ENCODE assay signal across 21 cellular contexts in genomic region chr1:174017231-174017970, GRCh38. TPM values are rescaled to one million over a fixed set of nuclear protein-coding genes. Genes with fewer than 3 reads are reported as not detected.
DNase-seq lines count a peak whose midpoint lies in the region; ATAC-seq, FAIRE-seq and TF ChIP-seq lines count a peak whose summit lies in the region.
"Had no signal": no experiment of that assay in that cellular context is flagged by ENCODE, and none has a peak within 500 bp of the region (broad histone marks: within the 10 kb centered on the region; RNA-seq: fewer than 3 reads in every experiment).

No MANE protein-coding gene starts in this region.

- in situ Hi-C loops in G401 (cut with HindIII; ENCODE audit: low sequenced_read_pairs) = no loop called here

- BruUV-seq in MCF 10A (replicated peaks; lab: Mats Ljungman, UMichigan) = no TSS peak

- no peaks in the 10 kb centered on the region for H3K36me3 ChIP-seq in breast epithelium
- H3K36me3 ChIP-seq: adrenal gland, transverse colon had no signal

- CTCF ChIA-PET in MCF 10A (lab: Yijun Ruan, JAX) = interaction anchor here (0.6 to 1.0 kb wide), 2 partner anchors 201 to 222 kb away, joined by 3 to 4 read pairs; no protein-coding TSS in a partner anchor

- H3K27ac Mint-ChIP-seq in MCF 10A (ENCODE audit: low read depth, unreplicated experiment) (peak overlapping the region; percentile 31), natural killer cell (peak overlapping the region in 1 of 2 donors; percentile 59)
- H3K27ac Mint-ChIP-seq: activated CD8-positive, alpha-beta T cell treated with anti-CD3 and anti-CD28 coated beads for 36 hours; stimulated activated naive B cell treated with anti-CD40 and anti-IgM and Interleukin-4, amounts not matched to agents 10 μg/mL and 1 μg/mL and 100 μg/mL, for 72 hours had no signal

- H3K27ac ChIP-seq in breast epithelium = no peak overlapping the region
- H3K27ac ChIP-seq: adrenal gland, SJSA1 had no signal

- peaks cover 0 to 8% of the 10 kb centered on the region in 2 donors for H3K4me1 ChIP-seq in breast epithelium

- ATAC-seq in GM18519 (IDR thresholded peaks at IDR 0.05; ENCODE audit: low FRiP score, unreplicated experiment) = no peak
- ATAC-seq in natural killer cell = no peak
- ATAC-seq: activated CD8-positive, alpha-beta T cell treated with anti-CD3 and anti-CD28 coated beads for 36 hours; stimulated activated naive B cell treated with anti-CD40 and anti-IgM and Interleukin-4, amounts not matched to agents 10 μg/mL and 1 μg/mL and 100 μg/mL, for 72 hours had no signal

- no peaks in the 10 kb centered on the region for H3K9me3 Mint-ChIP-seq in MCF 10A (ENCODE audit: unreplicated experiment)
- H3K9me3 Mint-ChIP-seq in natural killer cell = no peaks in the 10 kb centered on the region
- H3K9me3 Mint-ChIP-seq: activated CD8-positive, alpha-beta T cell treated with anti-CD3 and anti-CD28 coated beads for 36 hours; stimulated activated naive B cell treated with anti-CD40 and anti-IgM and Interleukin-4, amounts not matched to agents 10 μg/mL and 1 μg/mL and 100 μg/mL, for 72 hours had no signal

- H3K4me1 Mint-ChIP-seq in MCF 10A (ENCODE audit: insufficient read depth, unreplicated experiment) = peaks cover 46% of the 10 kb centered on the region
- H3K4me1 Mint-ChIP-seq in natural killer cell = peaks cover 62 to 73% of the 10 kb centered on the region in 2 donors

- FAIRE-seq in TTC549 (lab: Jason Lieb, UNC) = peak; percentile 77
- FAIRE-seq: endothelial cell of umbilical vein, GM19239, islet of Langerhans, small intestine had no signal

- no peak overlapping the region for H3K4me3 Mint-ChIP-seq in MCF 10A (ENCODE audit: unreplicated experiment)
- H3K4me3 Mint-ChIP-seq in natural killer cell = no peak overlapping the region
- H3K4me3 Mint-ChIP-seq: activated CD8-positive, alpha-beta T cell treated with anti-CD3 and anti-CD28 coated beads for 36 hours; stimulated activated naive B cell treated with anti-CD40 and anti-IgM and Interleukin-4, amounts not matched to agents 10 μg/mL and 1 μg/mL and 100 μg/mL, for 72 hours had no signal

- TF ChIP-seq POLR2A in breast epithelium (IDR thresholded peaks at IDR 0.05) = no peak

- TF ChIP-seq CTCF in MCF 10A (IDR thresholded peaks at IDR 0.05; ENCODE audit: unreplicated experiment) (no peak), breast epithelium (IDR thresholded peaks at IDR 0.05) (no peak), natural killer cell (IDR thresholded peaks at IDR 0.05) (no peak)

- H3K27me3 ChIP-seq in breast epithelium = no peaks in the 10 kb centered on the region
- H3K27me3 ChIP-seq: adrenal gland, SJSA1, transverse colon had no signal

- no peaks in the 10 kb centered on the region for H3K9me3 ChIP-seq in breast epithelium
- H3K9me3 ChIP-seq: adrenal gland, SJSA1, transverse colon had no signal

- intact Hi-C loops in MCF 10A (cut with micrococcal nuclease) = no loop called here
- intact Hi-C loops in breast epithelium (cut with DNase I; ENCODE audit: low total_unique reads) = no loop called here
- intact Hi-C loops in natural killer cell (cut with micrococcal nuclease) = no loop called here

- DNase-seq in MCF 10A (ENCODE audit: unreplicated experiment) = no peak
- no peak for DNase-seq in breast epithelium (ENCODE audit: low spot score in 2 of 2)
- peak; percentile 37 for DNase-seq in iris pigment epithelial cell (ENCODE audit: low read depth)
- DNase-seq in G401 (ENCODE audit: low spot score) = no peak
- no peak for DNase-seq in DMS53 (lab: John Stamatoyannopoulos, UW)
- DNase-seq in natural killer cell = no peak
- DNase-seq: ACHN; activated CD8-positive, alpha-beta T cell treated with anti-CD3 and anti-CD28 coated beads for 36 hours; adrenal gland; glutamatergic neuron; NCI-H1436; NCI-H2227 treated with DMSO at 0.1 percent for 48 hours; small intestine; stimulated activated naive B cell treated with anti-CD40 and anti-IgM and Interleukin-4, amounts not matched to agents 10 μg/mL and 1 μg/mL and 100 μg/mL, for 72 hours; transverse colon had no signal

- POLR2A ChIA-PET in MCF 10A (lab: Yijun Ruan, JAX) = interaction anchor here (0.7 to 3.2 kb wide), 5 partner anchors 26 to 151 kb away, joined by 3 to 19 read pairs (median 4); partner anchors contain the start of genes GAS5, RABGAP1L and ZBTB37

- peak overlapping the region in 1 of 3 donors; percentile 17 for H3K4me3 ChIP-seq in breast epithelium
- H3K4me3 ChIP-seq: adrenal gland, SJSA1, transverse colon had no signal

- H3K36me3 Mint-ChIP-seq in MCF 10A (ENCODE audit: insufficient read depth, unreplicated experiment) (peaks cover 22% of the 10 kb centered on the region), natural killer cell (no peaks in the 10 kb centered on the region)

- H3K27me3 Mint-ChIP-seq in MCF 10A (ENCODE audit: insufficient read depth, unreplicated experiment) = no peaks in the 10 kb centered on the region
- no peaks in the 10 kb centered on the region for H3K27me3 Mint-ChIP-seq in natural killer cell (ENCODE audit: low read depth in 2 of 2)
- H3K27me3 Mint-ChIP-seq: activated CD8-positive, alpha-beta T cell treated with anti-CD3 and anti-CD28 coated beads for 36 hours; stimulated activated naive B cell treated with anti-CD40 and anti-IgM and Interleukin-4, amounts not matched to agents 10 μg/mL and 1 μg/mL and 100 μg/mL, for 72 hours had no signal

RNA-seq across cellular contexts. Expression of gene RC3H1, which starts 4.8 kb away (rescaled TPM):
- total RNA-seq in MCF 10A (2022) (25.7 and 26.9 TPM in 2 replicates), breast epithelium (10 to 100 TPM; 30.2 to 40.8 (median 33.1) TPM), natural killer cell (10 to 100 TPM; 67.8 to 82.1 (median 78.9) TPM)
- 13.4 and 15.4 TPM in 2 replicates for total RNA-seq in G401 (2014; rRNA removed; shearing (Covaris generic))
